In genomic region chr1:234735976-234736375, GRCh38 we compare ENCODE assay signal across 31 cellular contexts.
DNase-seq lines count a peak whose midpoint lies in the region; ATAC-seq and TF ChIP-seq lines count a peak whose summit lies in the region.
"Had no signal": no experiment of that assay in that cellular context is flagged by ENCODE, and none has a peak within 500 bp of the region (broad histone marks: within the 10 kb centered on the region; RNA-seq: fewer than 3 reads in every experiment).

No MANE protein-coding gene starts in this region.

- no peaks in the 10 kb centered on the region for H3K27me3 Mint-ChIP-seq in activated CD4-positive, alpha-beta T cell treated with anti-CD3 and anti-CD28 coated beads, Interleukin-2, amount 10 ng/mL, durations not matched to agents 7 days and 5 days
- H3K27me3 Mint-ChIP-seq in neural progenitor cell (ENCODE audit: insufficient read depth, low read depth) (peaks cover 12% of the 10 kb centered on the region), type B pancreatic cell (no peaks in the 10 kb centered on the region)

- no peaks in the 10 kb centered on the region for H3F3A ChIP-seq in neural progenitor cell (ENCODE audit: low read depth)

- no peaks in the 10 kb centered on the region for H3K36me3 Mint-ChIP-seq in activated CD4-positive, alpha-beta T cell treated with anti-CD3 and anti-CD28 coated beads, Interleukin-2, amount 10 ng/mL, durations not matched to agents 7 days and 5 days (ENCODE audit: low read depth)
- no peaks in the 10 kb centered on the region for H3K36me3 Mint-ChIP-seq in neural progenitor cell
- no peaks in the 10 kb centered on the region for H3K36me3 Mint-ChIP-seq in type B pancreatic cell
- H3K36me3 Mint-ChIP-seq: immature natural killer cell had no signal

- peak overlapping the region; percentile 42 for H3K27ac Mint-ChIP-seq in activated CD4-positive, alpha-beta T cell treated with anti-CD3 and anti-CD28 coated beads, Interleukin-2, amount 10 ng/mL, durations not matched to agents 7 days and 5 days
- H3K27ac Mint-ChIP-seq in neural progenitor cell (peak overlapping the region; percentile 69), type B pancreatic cell (peak overlapping the region; percentile 14)
- H3K27ac Mint-ChIP-seq: immature natural killer cell had no signal

- no peak for TF ChIP-seq CTCF in dorsolateral prefrontal cortex (IDR thresholded peaks at IDR 0.05 in 54 of 56, conservative IDR thresholded peaks at IDR 0.05 in 2 of 56; ENCODE audit: low read depth in 1 of 56, partially characterized antibody in 56 of 56)
- no peak for TF ChIP-seq CTCF in neural progenitor cell (IDR thresholded peaks at IDR 0.05)
- no peak for TF ChIP-seq CTCF in type B pancreatic cell (conservative IDR thresholded peaks at IDR 0.05)

- peaks cover 2% of the 10 kb centered on the region for H3K9me3 Mint-ChIP-seq in activated CD4-positive, alpha-beta T cell treated with anti-CD3 and anti-CD28 coated beads, Interleukin-2, amount 10 ng/mL, durations not matched to agents 7 days and 5 days
- H3K9me3 Mint-ChIP-seq in neural progenitor cell: no peaks in the 10 kb centered on the region
- no peaks in the 10 kb centered on the region for H3K9me3 Mint-ChIP-seq in type B pancreatic cell
- H3K9me3 Mint-ChIP-seq: immature natural killer cell had no signal

- intact Hi-C loops in dorsolateral prefrontal cortex (cut with DNase I): no loop called here
- intact Hi-C loops in left colon (cut with DNase I, micrococcal nuclease): no loop called here

- no peak overlapping the region for H2AFZ ChIP-seq in neural progenitor cell (replicated peaks)

- no peak overlapping the region for H3K4me3 Mint-ChIP-seq in activated CD4-positive, alpha-beta T cell treated with anti-CD3 and anti-CD28 coated beads, Interleukin-2, amount 10 ng/mL, durations not matched to agents 7 days and 5 days
- no peak overlapping the region for H3K4me3 Mint-ChIP-seq in neural progenitor cell
- H3K4me3 Mint-ChIP-seq in type B pancreatic cell: no peak overlapping the region
- H3K4me3 Mint-ChIP-seq: immature natural killer cell had no signal

- no peaks in the 10 kb centered on the region for H3K9me3 ChIP-seq in neural progenitor cell (ENCODE audit: low read depth)
- H3K9me3 ChIP-seq: body of pancreas, Caco-2, Peyer's patch, prostate gland, upper lobe of left lung had no signal

- peak overlapping the region in 56 of 59 donors; percentile 22 to 89 (median 74) for H3K27ac ChIP-seq in dorsolateral prefrontal cortex
- H3K27ac ChIP-seq in neural progenitor cell: no peak overlapping the region
- H3K27ac ChIP-seq: body of pancreas, C4-2B, epithelial cell of prostate, Peyer's patch, prostate gland, upper lobe of left lung, VCaP had no signal

- no peaks in the 10 kb centered on the region for H3K79me2 ChIP-seq in neural progenitor cell (ENCODE audit: low read depth)

- peaks cover 22% of the 10 kb centered on the region for H3K4me1 ChIP-seq in neural progenitor cell
- H3K4me1 ChIP-seq: body of pancreas, prostate gland had no signal

- POLR2A ChIA-PET in activated CD4-positive, alpha-beta T cell treated with anti-CD3 and anti-CD28 coated beads, Interleukin-2, amount 10 ng/mL, durations not matched to agents 7 days and 5 days (lab: Charles Lee): no interaction called here

- H3K27me3 ChIP-seq in dorsolateral prefrontal cortex (no peaks in the 10 kb centered on the region), neural progenitor cell (no peaks in the 10 kb centered on the region)
- H3K27me3 ChIP-seq: body of pancreas, Peyer's patch, upper lobe of left lung had no signal

- no peak for DNase-seq in activated CD4-positive, alpha-beta T cell treated with anti-CD3 and anti-CD28 coated beads, Interleukin-2, amount 10 ng/mL, durations not matched to agents 7 days and 5 days
- no peak for DNase-seq in activated CD4-positive, alpha-beta T cell treated with anti-CD3 and anti-CD28 coated beads, Interleukin-2, amount 50 U/mL, for 1 hour
- peak in 3 of 10 donors; percentile 50 to 64 (median 57) for DNase-seq in dorsolateral prefrontal cortex
- no peak for DNase-seq in neural progenitor cell (ENCODE audit: low spot score)
- DNase-seq in type B pancreatic cell (ENCODE audit: extremely low spot score, unreplicated experiment): no peak
- DNase-seq in left colon: no peak
- no peak for DNase-seq in medulla oblongata (ENCODE audit: extremely low spot score)
- DNase-seq: activated CD4-positive, alpha-beta T cell treated with anti-CD3 and anti-CD28 coated beads for 4 hours; activated gamma-delta T cell treated with Interleukin-2 at 50 U/mL for 16 hours; Caco-2; cerebellar nuclear complex; DMS53; HCEC 1CT; immature natural killer cell; Kasumi-1; mesenchymal stem cell; NCI-H1436; NCI-H2081; NCI-H446; NCI-H748 treated with DMSO at 0.1 percent for 48 hours; Peyer's patch; stimulated activated CD4-positive, alpha-beta T cell treated with anti-CD3 and anti-CD28 coated beads, Interleukin-4, amount 100 ng/mL, for 24 hours; SW 1271; T-helper 9 cell; upper lobe of left lung had no signal

- H3K4me2 ChIP-seq in neural progenitor cell: no peak overlapping the region

- CTCF ChIA-PET in activated CD4-positive, alpha-beta T cell treated with anti-CD3 and anti-CD28 coated beads, Interleukin-2, amount 10 ng/mL, durations not matched to agents 7 days and 5 days (lab: Charles Lee): interaction anchor here (0.9 to 2.0 kb wide), 4 partner anchors 8 to 12 kb away, joined by 3 to 4 read pairs (median 4); no protein-coding TSS in a partner anchor

- H3K4me1 Mint-ChIP-seq in activated CD4-positive, alpha-beta T cell treated with anti-CD3 and anti-CD28 coated beads, Interleukin-2, amount 10 ng/mL, durations not matched to agents 7 days and 5 days: peaks cover 27% of the 10 kb centered on the region
- peaks cover 79% of the 10 kb centered on the region for H3K4me1 Mint-ChIP-seq in neural progenitor cell
- H3K4me1 Mint-ChIP-seq in type B pancreatic cell (ENCODE audit: unreplicated experiment): peaks cover 47% of the 10 kb centered on the region

- H3K36me3 ChIP-seq in neural progenitor cell: no peaks in the 10 kb centered on the region
- H3K36me3 ChIP-seq: Peyer's patch, prostate gland, upper lobe of left lung had no signal

- H3K9ac ChIP-seq in neural progenitor cell: no peak overlapping the region

- ATAC-seq in GM19463 (IDR thresholded peaks at IDR 0.05; ENCODE audit: unreplicated experiment) (no peak), left colon (no peak)
- ATAC-seq: body of pancreas had no signal

- no peaks in the 10 kb centered on the region for H4K20me1 ChIP-seq in neural progenitor cell (ENCODE audit: low read depth)

- H3K4me3 ChIP-seq in dorsolateral prefrontal cortex: peak overlapping the region in 27 of 59 donors; percentile 1 to 47 (median 30)
- no peak overlapping the region for H3K4me3 ChIP-seq in neural progenitor cell
- H3K4me3 ChIP-seq: body of pancreas, Peyer's patch, prostate gland, upper lobe of left lung had no signal

Comparison
In these comparisons a context has a peak if more than half of its experiments do, and no peak if none do; other contexts are left out.
1. H3K27ac Mint-ChIP-seq: peak in every context shown above with its lines; median percentile 69 in neural progenitor cell; 42 in activated CD4-positive, alpha-beta T cell treated with anti-CD3 and anti-CD28 coated beads, Interleukin-2, amount 10 ng/mL, durations not matched to agents 7 days and 5 days; 14 in type B pancreatic cell.